In the genomic region with DNA sequence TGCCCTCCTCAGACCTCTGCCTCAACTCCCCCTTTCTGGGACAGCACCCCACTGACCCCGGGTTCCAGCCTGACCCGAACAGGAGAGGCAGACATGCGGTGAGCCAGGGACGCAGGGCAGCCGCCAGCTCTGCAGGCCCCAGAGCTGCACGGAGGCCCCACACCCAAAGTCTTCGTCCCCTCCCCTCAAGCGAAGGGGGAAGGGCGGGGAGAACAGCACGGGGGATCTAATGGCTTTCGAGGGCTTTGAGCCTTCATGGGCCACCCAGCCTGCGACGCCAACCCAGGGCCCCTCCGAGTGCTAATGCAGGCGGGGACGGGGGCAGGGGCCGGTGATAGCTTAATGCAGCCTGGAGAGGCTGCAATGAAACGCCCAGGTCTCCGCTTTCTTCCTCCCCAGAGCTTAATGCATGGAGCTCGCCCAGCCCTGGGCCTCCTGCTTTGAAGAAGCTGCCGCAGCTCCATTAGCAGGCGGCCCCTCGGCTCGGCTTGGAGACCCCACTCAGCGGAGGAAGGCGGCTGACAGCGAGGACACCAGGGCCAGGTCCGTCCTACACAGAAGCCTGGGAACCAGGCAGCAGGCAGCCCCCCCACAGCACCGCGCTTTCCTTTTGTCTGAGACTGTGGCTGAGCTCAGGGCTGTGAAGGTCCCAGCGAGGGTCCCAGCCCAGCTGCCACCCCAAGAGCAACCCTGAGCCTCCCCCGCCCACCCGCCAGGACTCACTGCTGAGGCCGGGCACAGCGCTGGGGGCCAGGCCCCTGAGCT, we compare ENCODE assay signal across 18 cellular contexts. TPM values are rescaled to one million over a fixed set of nuclear protein-coding genes. Genes with fewer than 3 reads are reported as not detected.
DNase-seq lines count a peak whose midpoint lies in the region; ATAC-seq, FAIRE-seq and TF ChIP-seq lines count a peak whose summit lies in the region.
"Had no signal": no experiment of that assay in that cellular context is flagged by ENCODE, and none has a peak within 500 bp of the region (broad histone marks: within the 10 kb centered on the region; RNA-seq: fewer than 3 reads in every experiment).

No MANE protein-coding gene starts in this region.

- TF ChIP-seq EP300 in GM12878 (IDR thresholded peaks at IDR 0.05; ENCODE audit: borderline replicate concordance in 1 of 2, control insufficient read depth in 1 of 2, low read depth in 2 of 2, low read length in 2 of 2) (no peak), tibial nerve (IDR thresholded peaks at IDR 0.05) (no peak)

- no peaks in the 10 kb centered on the region for H3K27me3 ChIP-seq in GM12878 (replicated peaks in 1 of 2; ENCODE audit: control insufficient read depth in 2 of 2, insufficient read depth in 2 of 2, low read length in 1 of 2)
- no peaks in the 10 kb centered on the region for H3K27me3 ChIP-seq in MG63
- H3K27me3 ChIP-seq in tibial nerve: no peaks in the 10 kb centered on the region
- H3K27me3 ChIP-seq: BLaER1 treated with 17β-estradiol and CSF1 and Interleukin-3, amounts not matched to agents 10 nM and 100 nM had no signal

- no peak overlapping the region for H3K4me3 ChIP-seq in GM12878
- H3K4me3 ChIP-seq in MG63: no peak overlapping the region
- no peak overlapping the region for H3K4me3 ChIP-seq in tibial nerve
- H3K4me3 ChIP-seq: BLaER1 treated with 17β-estradiol and CSF1 and Interleukin-3, amounts not matched to agents 10 nM and 100 nM; GM23338 had no signal

- H3K27ac ChIP-seq in GM12878 (ENCODE audit: control insufficient read depth, insufficient read depth) (no peak overlapping the region), tibial nerve (no peak overlapping the region)
- H3K27ac ChIP-seq: BLaER1 treated with 17β-estradiol and CSF1 and Interleukin-3, amounts not matched to agents 10 nM and 100 nM had no signal

- H3K36me3 ChIP-seq in GM12878 (ENCODE audit: control insufficient read depth in 2 of 2, insufficient read depth in 2 of 2, low read length in 1 of 2) (peaks cover 6 to 38% of the 10 kb centered on the region in 2 experiments; a peak in 3 of 4 replicates), MG63 (peaks cover 3% of the 10 kb centered on the region; the same call in 1 of the 2 replicates), tibial nerve (peaks cover 3 to 100% (median 66%) of the 10 kb centered on the region in 3 donors)

- H3K4me2 ChIP-seq in GM12878 (ENCODE audit: control insufficient read depth, insufficient read depth): no peak overlapping the region
- H3K4me2 ChIP-seq: BLaER1 treated with 17β-estradiol and CSF1 and Interleukin-3, amounts not matched to agents 10 nM and 100 nM; GM23338 had no signal

- 94% methylated on average over 32 of the region's 35 CpGs for WGBS in GM12878 (ENCODE audit: insufficient coverage, insufficient replicate concordance, low lambda C conversion rate, missing lambda C conversion rate)
- WGBS in tibial nerve, 2 donors: 77 to 79% methylated on average over 16 to 33 of the region's 35 CpGs

- no peak overlapping the region for H2AFZ ChIP-seq in GM12878 (ENCODE audit: control insufficient read depth, low read depth, low read length)
- H2AFZ ChIP-seq: GM23338 had no signal

- TF ChIP-seq CTCF in GM12878 (IDR thresholded peaks at IDR 0.05 in 2 of 3, conservative IDR thresholded peaks at IDR 0.05 in 1 of 3; ENCODE audit: control insufficient read depth in 2 of 3, extremely low read depth in 1 of 3, insufficient read depth in 1 of 3, low read depth in 3 of 3, low read length in 3 of 3) (no peak), tibial nerve (IDR thresholded peaks at IDR 0.05) (no peak)

- no peaks in the 10 kb centered on the region for H3K9me3 ChIP-seq in GM12878 (replicated peaks; ENCODE audit: control insufficient read depth, insufficient read depth, low read length)
- H3K9me3 ChIP-seq in MG63: no peaks in the 10 kb centered on the region
- no peaks in the 10 kb centered on the region for H3K9me3 ChIP-seq in tibial nerve
- H3K9me3 ChIP-seq: BLaER1 treated with 17β-estradiol and CSF1 and Interleukin-3, amounts not matched to agents 10 nM and 100 nM had no signal

- FAIRE-seq in GM12878 (lab: Jason Lieb, UNC): no peak
- FAIRE-seq: GM12891, GM19239, H54 had no signal

- no peak for TF ChIP-seq RAD21 in GM12878 (IDR thresholded peaks at IDR 0.05; ENCODE audit: insufficient read depth, low read depth, low read length)

- no peak overlapping the region for H3K9ac ChIP-seq in GM12878 (ENCODE audit: control insufficient read depth, insufficient read depth, low read length)

- SMC1A ChIA-PET in GM12878 (lab: Charles Lee; ENCODE audit: uncharacterized antibody, unreplicated experiment): no interaction called here

- DNase-seq in left ventricle myocardium superior (peak; percentile 23), Right ventricle myocardium inferior (ENCODE audit: missing footprints) (no peak), GM12878 (ENCODE audit: low read depth, low spot score) (no peak), left kidney (ENCODE audit: low read depth, low spot score) (peak; percentile 45), MG63 (no peak), tibial nerve (ENCODE audit: low spot score in 2 of 2) (no peak)
- DNase-seq: Calu3; CD8-positive, alpha-beta T cell; DMS79 treated with DMSO at 0.1 percent for 48 hours; GF-D8; HCEC 1CT; IMR-90 had no signal

- H3K4me1 ChIP-seq in GM12878 (ENCODE audit: control insufficient read depth, insufficient read depth, low read length) (no peaks in the 10 kb centered on the region), tibial nerve (no peaks in the 10 kb centered on the region)

- RAD21 ChIA-PET in GM12878 (lab: Charles Lee; ENCODE audit: unreplicated experiment): no interaction called here

- BruUV-seq in GM12878 (replicated peaks; lab: Mats Ljungman, UMichigan): no TSS peak

- in situ Hi-C loops in GM12878 (cut with MboI): no loop called here

- POLR2A ChIA-PET in GM12878 (lab: Charles Lee): no interaction called here

- ATAC-seq in left ventricle myocardium superior (no peak), Right ventricle myocardium inferior (no peak), GM12878 (no peak), GM19455 (IDR thresholded peaks at IDR 0.05; ENCODE audit: unreplicated experiment) (no peak)
- ATAC-seq: CD8-positive, alpha-beta T cell; GM23338 had no signal

- H4K20me1 ChIP-seq in GM12878 (ENCODE audit: control insufficient read depth, insufficient read depth): no peaks in the 10 kb centered on the region

- peak; percentile 20; the same call in 1 of the 2 replicates for TF ChIP-seq POLR2A in GM12878 (IDR thresholded peaks at IDR 0.05; ENCODE audit: low read depth, low read length)
- TF ChIP-seq POLR2A in tibial nerve (IDR thresholded peaks at IDR 0.05): no peak

- H3K79me2 ChIP-seq in GM12878 (ENCODE audit: control insufficient read depth, insufficient read depth, low read length): no peaks in the 10 kb centered on the region

- CTCF ChIA-PET in GM12878 (lab: Yijun Ruan, JAX): no interaction called here

- intact Hi-C loops in left ventricle myocardium superior (cut with micrococcal nuclease): no loop called here
- intact Hi-C loops in Right ventricle myocardium inferior (cut with DNase I): no loop called here
- intact Hi-C loops in GM12878 (cut with micrococcal nuclease; ENCODE audit: unreplicated experiment): no loop called here

RNA-seq across cellular contexts. Expression of a gene that starts 7.3 kb away (rescaled TPM):
- total RNA-seq in left ventricle myocardium superior (0.89 TPM), Right ventricle myocardium inferior (0.68 TPM), GM12878 (2014; rRNA removed) (0.38 and 0.51 TPM in 2 replicates), GM12878 (2014; rRNA removed; fragmentation: Illumina TruSeq; extraction: Trizol) (0.36 and 0.74 TPM in 2 replicates), GM12878 (2021) (1.0 and 1.7 TPM in 2 replicates), tibial nerve (1 to 10 TPM in 2 of 4 donors, under 1 TPM in 2; 0.21 to 2.4 (median 1.2) TPM)
- total RNA-seq in GM12878 (2013; cell fraction: nucleolus; rRNA removed): 3.1 and 4.2 TPM in 2 replicates
- 1.3 TPM for polyA plus RNA-seq in GM12878 (2011; ENCODE audit: low read depth)
- polyA plus RNA-seq in GM12878 (2011; rRNA removed) (0.86 and 1.6 TPM in 2 replicates), GM12878 (2014; fragmentation: Illumina TruSeq; extraction: Trizol) (0.43 and 0.48 TPM in 2 replicates), GM12878 (2014; fragmentation: Nextera tagmentation; extraction: Ambion mirVana) (under 1 TPM; 0.13 to 0.34 TPM), GM12878 (2014; rRNA removed) (0.76 and 1.3 TPM in 2 replicates), GM12878 (2016; fragmentation: Nextera tagmentation; extraction: Ambion mirVana) (1 to 10 TPM in 1 of 2 experiments, under 1 TPM in 1; 0.54 to 1.0 TPM)
- 2.6 TPM in 2 replicates for polyA plus RNA-seq in GM12878 (2011; cell fraction: cytosol; rRNA removed)
- 6.1 and 6.5 TPM in 2 replicates for polyA plus RNA-seq in GM12878 (2011; cell fraction: nucleus; rRNA removed)
- 1.8 and 2.5 TPM in 2 replicates for polyA plus RNA-seq in GM12878 (2012)
- 1.9 and 2.3 TPM in 2 replicates for polyA minus RNA-seq in GM12878 (2011; rRNA and poly(A)+ RNA removed)
- polyA minus RNA-seq in GM12878 (2011; cell fraction: cytosol; rRNA and poly(A)+ RNA removed): 0.73 and 2.3 TPM in 2 replicates
- 0.73 and 1.1 TPM in 2 replicates for polyA minus RNA-seq in GM12878 (2011; cell fraction: nucleus; rRNA and poly(A)+ RNA removed)
- not detected in 2 replicates for total RNA-seq in MG63 (2014; rRNA removed; shearing (Covaris generic); ENCODE audit: low replicate concordance)

RNA-seq across cellular contexts. Expression of a gene that starts 28.9 kb away (rescaled TPM):
- 16.0 TPM for total RNA-seq in left ventricle myocardium superior
- total RNA-seq in Right ventricle myocardium inferior: 17.8 TPM
- 47.1 and 50.6 TPM in 2 replicates for total RNA-seq in GM12878 (2013; cell fraction: nucleolus; rRNA removed)
- total RNA-seq in GM12878 (2014; rRNA removed): 5.2 and 11.7 TPM in 2 replicates
- total RNA-seq in GM12878 (2014; rRNA removed; fragmentation: Illumina TruSeq; extraction: Trizol): 6.4 and 8.5 TPM in 2 replicates
- 38.1 and 45.2 TPM in 2 replicates for total RNA-seq in GM12878 (2021)
- polyA plus RNA-seq in GM12878 (2011; ENCODE audit: low read depth): 8.9 TPM
- polyA plus RNA-seq in GM12878 (2011; rRNA removed): 2.7 and 9.5 TPM in 2 replicates
- 16.1 and 17.2 TPM in 2 replicates for polyA plus RNA-seq in GM12878 (2011; cell fraction: cytosol; rRNA removed)
- polyA plus RNA-seq in GM12878 (2011; cell fraction: nucleus; rRNA removed): 52.3 and 81.1 TPM in 2 replicates
- 23.8 and 34.3 TPM in 2 replicates for polyA plus RNA-seq in GM12878 (2012)
- 4.0 and 8.2 TPM in 2 replicates for polyA plus RNA-seq in GM12878 (2014; fragmentation: Illumina TruSeq; extraction: Trizol)
- under 1 TPM; 0.03 to 0.64 TPM for polyA plus RNA-seq in GM12878 (2014; fragmentation: Nextera tagmentation; extraction: Ambion mirVana)
- polyA plus RNA-seq in GM12878 (2014; rRNA removed): 31.3 and 38.2 TPM in 2 replicates
- polyA plus RNA-seq in GM12878 (2016; fragmentation: Nextera tagmentation; extraction: Ambion mirVana): 1 to 10 TPM; 3.7 to 8.4 TPM
- polyA minus RNA-seq in GM12878 (2011; rRNA and poly(A)+ RNA removed): 9.6 and 10.0 TPM in 2 replicates
- polyA minus RNA-seq in GM12878 (2011; cell fraction: cytosol; rRNA and poly(A)+ RNA removed): 10.0 and 14.4 TPM in 2 replicates
- polyA minus RNA-seq in GM12878 (2011; cell fraction: nucleus; rRNA and poly(A)+ RNA removed): 7.4 and 15.0 TPM in 2 replicates
- total RNA-seq in MG63 (2014; rRNA removed; shearing (Covaris generic); ENCODE audit: low replicate concordance): 2.2 and 4.4 TPM in 2 replicates
- total RNA-seq in tibial nerve: 10 to 100 TPM; 17.9 to 87.3 (median 31.1) TPM

RNA-seq across cellular contexts. Expression of a gene that starts 44.0 kb away (rescaled TPM):
- total RNA-seq in left ventricle myocardium superior: 9.8 TPM
- total RNA-seq in Right ventricle myocardium inferior: 11.0 TPM
- total RNA-seq in GM12878 (2013; cell fraction: nucleolus; rRNA removed): 4.1 and 5.1 TPM in 2 replicates
- total RNA-seq in GM12878 (2014; rRNA removed): 5.4 and 6.2 TPM in 2 replicates
- total RNA-seq in GM12878 (2014; rRNA removed; fragmentation: Illumina TruSeq; extraction: Trizol): 2.2 and 2.6 TPM in 2 replicates
- total RNA-seq in GM12878 (2021): 37.6 and 41.2 TPM in 2 replicates
- 2.1 TPM for polyA plus RNA-seq in GM12878 (2011; ENCODE audit: low read depth)
- polyA plus RNA-seq in GM12878 (2011; rRNA removed): 0.89 and 1.6 TPM in 2 replicates
- 4.1 and 7.5 TPM in 2 replicates for polyA plus RNA-seq in GM12878 (2011; cell fraction: cytosol; rRNA removed)
- polyA plus RNA-seq in GM12878 (2011; cell fraction: nucleus; rRNA removed): 11.3 and 26.9 TPM in 2 replicates
- 9.1 and 13.8 TPM in 2 replicates for polyA plus RNA-seq in GM12878 (2012)
- 0.57 and 2.6 TPM in 2 replicates for polyA plus RNA-seq in GM12878 (2014; fragmentation: Illumina TruSeq; extraction: Trizol)
- polyA plus RNA-seq in GM12878 (2014; fragmentation: Nextera tagmentation; extraction: Ambion mirVana): under 1 TPM; 0.03 to 0.24 TPM
- polyA plus RNA-seq in GM12878 (2014; rRNA removed): 13.4 and 13.7 TPM in 2 replicates
- 1 to 10 TPM; 2.1 to 2.5 TPM for polyA plus RNA-seq in GM12878 (2016; fragmentation: Nextera tagmentation; extraction: Ambion mirVana)
- 0.59 and 1.9 TPM in 2 replicates for polyA minus RNA-seq in GM12878 (2011; rRNA and poly(A)+ RNA removed)
- 4.9 and 7.4 TPM in 2 replicates for polyA minus RNA-seq in GM12878 (2011; cell fraction: cytosol; rRNA and poly(A)+ RNA removed)
- polyA minus RNA-seq in GM12878 (2011; cell fraction: nucleus; rRNA and poly(A)+ RNA removed): 1.5 and 6.3 TPM in 2 replicates
- total RNA-seq in MG63 (2014; rRNA removed; shearing (Covaris generic); ENCODE audit: low replicate concordance): 8.1 and 12.6 TPM in 2 replicates
- 1 to 10 TPM; 4.6 to 8.4 (median 7.0) TPM for total RNA-seq in tibial nerve

Comparison
In these comparisons a context has a peak if more than half of its experiments do, and no peak if none do; other contexts are left out.
1. DNase-seq: peak in left ventricle myocardium superior (single experiment) and left kidney (single experiment); none in Right ventricle myocardium inferior (single experiment), GM12878 (single experiment), MG63 (single experiment) and tibial nerve (0 of 2).